In genomic region chr11:765025-765801, GRCh38 we compare ENCODE assay signal across 8 cellular contexts. TPM values are rescaled to one million over a fixed set of nuclear protein-coding genes. Genes with fewer than 3 reads are reported as not detected.
DNase-seq lines count a peak whose midpoint lies in the region; ATAC-seq and TF ChIP-seq lines count a peak whose summit lies in the region.

No MANE protein-coding gene starts in this region.

- peaks cover 74% of the 10 kb centered on the region for H3K36me3 ChIP-seq in OCI-LY1 (ENCODE audit: insufficient read depth, low read length)

- no peaks in the 10 kb centered on the region for H3K9me3 ChIP-seq in OCI-LY1 (ENCODE audit: low read length)

- H3K27me3 ChIP-seq in OCI-LY1 (ENCODE audit: insufficient read depth, low read length), result no peaks in the 10 kb centered on the region

- H3K4me3 ChIP-seq in OCI-LY1 (ENCODE audit: low read depth, low read length, poor library complexity, severe bottlenecking), result no peak overlapping the region
- no peak overlapping the region for H3K4me3 ChIP-seq in fibroblast of mammary gland (ENCODE audit: control insufficient read depth, low read depth, low read length)

- H3K9ac ChIP-seq in OCI-LY1 (ENCODE audit: low read length), result no peak overlapping the region

- H3K27me3 Mint-ChIP-seq in activated T-cell treated with anti-CD3 and anti-CD28 coated beads, Interleukin-2, amount 50 U/mL, for 24 hours, result no peaks in the 10 kb centered on the region

- H3K27ac ChIP-seq in OCI-LY1 (ENCODE audit: low read depth, low read length, poor library complexity, severe bottlenecking), result no peak overlapping the region

- no peaks in the 10 kb centered on the region for H4K20me1 ChIP-seq in OCI-LY1 (ENCODE audit: insufficient read depth, low read length)

- TF ChIP-seq CTCF in OCI-LY1 (IDR thresholded peaks at IDR 0.05; ENCODE audit: low read length) (peak; percentile 72), fibroblast of mammary gland (conservative IDR thresholded peaks at IDR 0.05; ENCODE audit: control insufficient read depth, insufficient read depth, low read depth, low read length) (peak; percentile 43)

- H3K79me2 ChIP-seq in OCI-LY1 (ENCODE audit: insufficient read depth, low read length), result no peaks in the 10 kb centered on the region

- H3K36me3 Mint-ChIP-seq in activated T-cell treated with anti-CD3 and anti-CD28 coated beads, Interleukin-2, amount 50 U/mL, for 24 hours (ENCODE audit: low read depth), result peaks cover 89% of the 10 kb centered on the region

- H3K4me1 ChIP-seq in OCI-LY1 (ENCODE audit: insufficient read depth, low read length, severe bottlenecking), result peaks cover 5% of the 10 kb centered on the region

- no peak overlapping the region for H3K4me3 Mint-ChIP-seq in activated T-cell treated with anti-CD3 and anti-CD28 coated beads, Interleukin-2, amount 50 U/mL, for 24 hours

- no peak overlapping the region for H2AFZ ChIP-seq in OCI-LY1 (ENCODE audit: low read length)

- H3F3A ChIP-seq in OCI-LY1 (ENCODE audit: insufficient read depth, low read length), result no peaks in the 10 kb centered on the region

- peak; percentile 28 for DNase-seq in SIG-M5 treated with dmso at 0.1 percent for 504 hours (lab: John Stamatoyannopoulos, UW; ENCODE audit: unreplicated experiment)
- DNase-seq in SIG-M5 (lab: John Stamatoyannopoulos, UW), result no peak
- peak; percentile 74 for DNase-seq in activated T-cell treated with anti-CD3 and anti-CD28 coated beads, Interleukin-2, amount 50 U/mL, for 24 hours
- DNase-seq in fibroblast of mammary gland (ENCODE audit: low read depth), result peak; percentile 59
- DNase-seq in nucleus accumbens (lab: John Stamatoyannopoulos, UW), result peak in 31 of 56 donors; percentile 19 to 70 (median 41)
- peak; percentile 57 for DNase-seq in ureter (ENCODE audit: low spot score)

- ATAC-seq in GM21723 (IDR thresholded peaks at IDR 0.05; ENCODE audit: unreplicated experiment), result no peak

- no peaks in the 10 kb centered on the region for H3K9me2 ChIP-seq in OCI-LY1 (ENCODE audit: low read depth, low read length)

- peaks cover 17% of the 10 kb centered on the region for H3K4me1 Mint-ChIP-seq in activated T-cell treated with anti-CD3 and anti-CD28 coated beads, Interleukin-2, amount 50 U/mL, for 24 hours (ENCODE audit: low read depth)

- no peaks in the 10 kb centered on the region for H3K9me3 Mint-ChIP-seq in activated T-cell treated with anti-CD3 and anti-CD28 coated beads, Interleukin-2, amount 50 U/mL, for 24 hours

- H3K4me2 ChIP-seq in OCI-LY1 (ENCODE audit: low read length), result no peak overlapping the region

- peak overlapping the region; percentile 72 for H3K27ac Mint-ChIP-seq in activated T-cell treated with anti-CD3 and anti-CD28 coated beads, Interleukin-2, amount 50 U/mL, for 24 hours

RNA-seq across cellular contexts. Expression of gene GATD1, which starts 12.1 kb away (rescaled TPM):
- total RNA-seq in ureter, result 82.5 TPM

RNA-seq across cellular contexts. Expression of gene TALDO1, which starts 17.9 kb away (rescaled TPM):
- 172 TPM for total RNA-seq in ureter

RNA-seq across cellular contexts. Expression of gene CEND1, which starts 24.7 kb away (rescaled TPM):
- total RNA-seq in ureter, result 0.23 TPM

RNA-seq across cellular contexts. Expression of gene SLC25A22, which starts 32.9 kb away (rescaled TPM):
- 28.4 TPM for total RNA-seq in ureter

RNA-seq across cellular contexts. Expression of gene PIDD1, which starts 39.8 kb away (rescaled TPM):
- total RNA-seq in ureter, result 20.6 TPM
